ENCODE assay signal across 15 cellular contexts in the genomic region with DNA sequence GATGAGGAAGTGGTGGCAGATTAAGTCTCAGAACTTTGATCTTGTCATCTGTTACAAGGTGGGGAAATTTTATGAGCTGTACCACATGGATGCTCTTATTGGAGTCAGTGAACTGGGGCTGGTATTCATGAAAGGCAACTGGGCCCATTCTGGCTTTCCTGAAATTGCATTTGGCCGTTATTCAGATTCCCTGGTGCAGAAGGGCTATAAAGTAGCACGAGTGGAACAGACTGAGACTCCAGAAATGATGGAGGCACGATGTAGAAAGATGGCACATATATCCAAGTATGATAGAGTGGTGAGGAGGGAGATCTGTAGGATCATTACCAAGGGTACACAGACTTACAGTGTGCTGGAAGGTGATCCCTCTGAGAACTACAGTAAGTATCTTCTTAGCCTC. TPM values are rescaled to one million over a fixed set of nuclear protein-coding genes. Genes with fewer than 3 reads are reported as not detected.
A peak's percentile ranks its signal among the peaks of the same experiment; 100 is the strongest.
DNase-seq lines count a peak whose midpoint lies in the region; ATAC-seq and TF ChIP-seq lines count a peak whose summit lies in the region.
"Had no signal": no experiment of that assay in that cellular context is flagged by ENCODE, and none has a peak within 500 bp of the region (broad histone marks: within the 10 kb centered on the region; RNA-seq: fewer than 3 reads in every experiment).

No MANE protein-coding gene starts in this region.

- H3K27me3 Mint-ChIP-seq in CD14-positive monocyte (ENCODE audit: low read depth in 3 of 3), result no peaks in the 10 kb centered on the region
- no peaks in the 10 kb centered on the region for H3K27me3 Mint-ChIP-seq in activated naive CD8-positive, alpha-beta T cell treated with anti-CD3 and anti-CD28 coated beads for 36 hours
- H3K27me3 Mint-ChIP-seq: CD4-positive, CD25-positive, alpha-beta regulatory T cell had no signal

- H3K9me3 ChIP-seq in neural cell (ENCODE audit: low read length), result no peaks in the 10 kb centered on the region

- no peak for TF ChIP-seq RAD21 in neural cell (conservative IDR thresholded peaks at IDR 0.05)

- H3K4me2 ChIP-seq in neural cell (ENCODE audit: low read length), result no peak overlapping the region

- H3F3A ChIP-seq in neural cell (ENCODE audit: insufficient read depth, low read length, poor library complexity, severe bottlenecking), result no peaks in the 10 kb centered on the region

- peaks cover 44% of the 10 kb centered on the region for H3K36me3 ChIP-seq in neural cell (ENCODE audit: insufficient read depth, low read length)

- H3K79me2 ChIP-seq in neural cell (replicated peaks; ENCODE audit: insufficient read depth, low read length), result peaks cover 24% of the 10 kb centered on the region

- H3K36me3 Mint-ChIP-seq in CD14-positive monocyte, result peaks cover 63 to 84% of the 10 kb centered on the region in 2 donors
- H3K36me3 Mint-ChIP-seq in activated naive CD8-positive, alpha-beta T cell treated with anti-CD3 and anti-CD28 coated beads for 36 hours, result peaks cover 85% of the 10 kb centered on the region

- peak overlapping the region; percentile 13 to 77 for H3K4me3 Mint-ChIP-seq in CD14-positive monocyte
- no peak overlapping the region for H3K4me3 Mint-ChIP-seq in activated naive CD8-positive, alpha-beta T cell treated with anti-CD3 and anti-CD28 coated beads for 36 hours
- H3K4me3 Mint-ChIP-seq: CD4-positive, CD25-positive, alpha-beta regulatory T cell had no signal

- no peak overlapping the region for H2AFZ ChIP-seq in neural cell (ENCODE audit: low read depth, low read length)
- H2AFZ ChIP-seq: GM23248 had no signal

- H3K4me1 Mint-ChIP-seq in CD14-positive monocyte, result peaks cover 35% of the 10 kb centered on the region
- peaks cover 1% of the 10 kb centered on the region for H3K4me1 Mint-ChIP-seq in activated naive CD8-positive, alpha-beta T cell treated with anti-CD3 and anti-CD28 coated beads for 36 hours

- no peaks in the 10 kb centered on the region for H3K27me3 ChIP-seq in neural cell (ENCODE audit: insufficient read depth, low read depth, low read length)

- no peaks in the 10 kb centered on the region for H4K20me1 ChIP-seq in neural cell (ENCODE audit: insufficient read depth)

- no peak overlapping the region for H3K4me3 ChIP-seq in neural cell (ENCODE audit: low read length)
- H3K4me3 ChIP-seq: GM23248 had no signal

- ATAC-seq in GM19395 (IDR thresholded peaks at IDR 0.05; ENCODE audit: unreplicated experiment), result no peak

- H3K9me2 ChIP-seq in neural cell (ENCODE audit: insufficient read depth, low read length), result no peaks in the 10 kb centered on the region

- TF ChIP-seq EP300 in neural cell (conservative IDR thresholded peaks at IDR 0.05; ENCODE audit: poor library complexity, severe bottlenecking), result no peak

- DNase-seq in SKM-1 treated with dmso at 0.1 percent for 144 hours (lab: John Stamatoyannopoulos, UW; ENCODE audit: unreplicated experiment) (peak; percentile 18), SKM-1 (lab: John Stamatoyannopoulos, UW; ENCODE audit: unreplicated experiment) (no peak), CD14-positive monocyte (ENCODE audit: low spot score) (no peak), NCI-H526 (lab: John Stamatoyannopoulos, UW) (no peak), NCI-H2227 (lab: John Stamatoyannopoulos, UW; ENCODE audit: unreplicated experiment) (no peak)
- no peak for DNase-seq in activated naive CD8-positive, alpha-beta T cell treated with anti-CD3 and anti-CD28 coated beads for 36 hours
- DNase-seq: 8988T; CD4-positive, CD25-positive, alpha-beta regulatory T cell; GM23248; KG1; NCI-H1092 treated with DMSO at 0.1 percent for 48 hours; NCI-H1694 treated with DMSO at 0.1 percent for 48 hours; NCI-H748 treated with DMSO at 0.1 percent for 48 hours had no signal

- TF ChIP-seq CTCF in CD14-positive monocyte (IDR thresholded peaks at IDR 0.05), result no peak
- no peak for TF ChIP-seq CTCF in neural cell (IDR thresholded peaks at IDR 0.05; ENCODE audit: poor library complexity, severe bottlenecking)

- intact Hi-C loops in CD14-positive monocyte (cut with micrococcal nuclease), result no loop called here

- peaks cover 0 to 11% (median 5%) of the 10 kb centered on the region in 7 donors for H3K9me3 Mint-ChIP-seq in CD14-positive monocyte
- H3K9me3 Mint-ChIP-seq in activated naive CD8-positive, alpha-beta T cell treated with anti-CD3 and anti-CD28 coated beads for 36 hours, result peaks cover 11% of the 10 kb centered on the region

- H3K27ac ChIP-seq in neural cell (ENCODE audit: low read length), result no peak overlapping the region
- H3K27ac ChIP-seq: GM23248 had no signal

- H3K9ac ChIP-seq in neural cell (ENCODE audit: low read length), result no peak overlapping the region
- H3K9ac ChIP-seq: GM23248 had no signal

- peak overlapping the region; percentile 75 to 96 (median 91) for H3K27ac Mint-ChIP-seq in CD14-positive monocyte
- H3K27ac Mint-ChIP-seq in activated naive CD8-positive, alpha-beta T cell treated with anti-CD3 and anti-CD28 coated beads for 36 hours, result peak overlapping the region; percentile 26

TF ChIP-seq in neural cell, 6 proteins besides CTCF, POLR2A, EP300 and RAD21:
- TF ChIP-seq POLR2AphosphoS5 (IDR thresholded peaks at IDR 0.05), result peak; percentile 6
- TF ChIP-seq, protein P1, sequence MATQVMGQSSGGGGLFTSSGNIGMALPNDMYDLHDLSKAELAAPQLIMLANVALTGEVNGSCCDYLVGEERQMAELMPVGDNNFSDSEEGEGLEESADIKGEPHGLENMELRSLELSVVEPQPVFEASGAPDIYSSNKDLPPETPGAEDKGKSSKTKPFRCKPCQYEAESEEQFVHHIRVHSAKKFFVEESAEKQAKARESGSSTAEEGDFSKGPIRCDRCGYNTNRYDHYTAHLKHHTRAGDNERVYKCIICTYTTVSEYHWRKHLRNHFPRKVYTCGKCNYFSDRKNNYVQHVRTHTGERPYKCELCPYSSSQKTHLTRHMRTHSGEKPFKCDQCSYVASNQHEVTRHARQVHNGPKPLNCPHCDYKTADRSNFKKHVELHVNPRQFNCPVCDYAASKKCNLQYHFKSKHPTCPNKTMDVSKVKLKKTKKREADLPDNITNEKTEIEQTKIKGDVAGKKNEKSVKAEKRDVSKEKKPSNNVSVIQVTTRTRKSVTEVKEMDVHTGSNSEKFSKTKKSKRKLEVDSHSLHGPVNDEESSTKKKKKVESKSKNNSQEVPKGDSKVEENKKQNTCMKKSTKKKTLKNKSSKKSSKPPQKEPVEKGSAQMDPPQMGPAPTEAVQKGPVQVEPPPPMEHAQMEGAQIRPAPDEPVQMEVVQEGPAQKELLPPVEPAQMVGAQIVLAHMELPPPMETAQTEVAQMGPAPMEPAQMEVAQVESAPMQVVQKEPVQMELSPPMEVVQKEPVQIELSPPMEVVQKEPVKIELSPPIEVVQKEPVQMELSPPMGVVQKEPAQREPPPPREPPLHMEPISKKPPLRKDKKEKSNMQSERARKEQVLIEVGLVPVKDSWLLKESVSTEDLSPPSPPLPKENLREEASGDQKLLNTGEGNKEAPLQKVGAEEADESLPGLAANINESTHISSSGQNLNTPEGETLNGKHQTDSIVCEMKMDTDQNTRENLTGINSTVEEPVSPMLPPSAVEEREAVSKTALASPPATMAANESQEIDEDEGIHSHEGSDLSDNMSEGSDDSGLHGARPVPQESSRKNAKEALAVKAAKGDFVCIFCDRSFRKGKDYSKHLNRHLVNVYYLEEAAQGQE (IDR thresholded peaks at IDR 0.05; ENCODE audit: borderline replicate concordance), result no peak
- TF ChIP-seq SMC3 (conservative IDR thresholded peaks at IDR 0.05; ENCODE audit: poor library complexity), result no peak
- TF ChIP-seq EZH2 (IDR thresholded peaks at IDR 0.05; ENCODE audit: borderline replicate concordance, insufficient read depth, low read length, poor library complexity, severe bottlenecking), result no peak
- no peak for TF ChIP-seq MXI1 (conservative IDR thresholded peaks at IDR 0.05; ENCODE audit: poor library complexity, severe bottlenecking)
- TF ChIP-seq TAF1 (IDR thresholded peaks at IDR 0.05; ENCODE audit: low read depth), result no peak

RNA-seq across cellular contexts. Expression of a gene that starts 16.3 kb away (rescaled TPM):
- polyA plus RNA-seq in CD14-positive monocyte (1 to 10 TPM; 6.0 to 6.5 TPM), neural cell (48.5 and 60.3 TPM in 2 replicates)
- total RNA-seq in activated naive CD8-positive, alpha-beta T cell treated with anti-CD3 and anti-CD28 coated beads for 36 hours, result 100 to 1,000 TPM; 163 to 173 TPM
- polyA minus RNA-seq in neural cell, result 84.2 and 109 TPM in 2 replicates
